10 cellular contexts compared by ENCODE assay signal in the genomic region with DNA sequence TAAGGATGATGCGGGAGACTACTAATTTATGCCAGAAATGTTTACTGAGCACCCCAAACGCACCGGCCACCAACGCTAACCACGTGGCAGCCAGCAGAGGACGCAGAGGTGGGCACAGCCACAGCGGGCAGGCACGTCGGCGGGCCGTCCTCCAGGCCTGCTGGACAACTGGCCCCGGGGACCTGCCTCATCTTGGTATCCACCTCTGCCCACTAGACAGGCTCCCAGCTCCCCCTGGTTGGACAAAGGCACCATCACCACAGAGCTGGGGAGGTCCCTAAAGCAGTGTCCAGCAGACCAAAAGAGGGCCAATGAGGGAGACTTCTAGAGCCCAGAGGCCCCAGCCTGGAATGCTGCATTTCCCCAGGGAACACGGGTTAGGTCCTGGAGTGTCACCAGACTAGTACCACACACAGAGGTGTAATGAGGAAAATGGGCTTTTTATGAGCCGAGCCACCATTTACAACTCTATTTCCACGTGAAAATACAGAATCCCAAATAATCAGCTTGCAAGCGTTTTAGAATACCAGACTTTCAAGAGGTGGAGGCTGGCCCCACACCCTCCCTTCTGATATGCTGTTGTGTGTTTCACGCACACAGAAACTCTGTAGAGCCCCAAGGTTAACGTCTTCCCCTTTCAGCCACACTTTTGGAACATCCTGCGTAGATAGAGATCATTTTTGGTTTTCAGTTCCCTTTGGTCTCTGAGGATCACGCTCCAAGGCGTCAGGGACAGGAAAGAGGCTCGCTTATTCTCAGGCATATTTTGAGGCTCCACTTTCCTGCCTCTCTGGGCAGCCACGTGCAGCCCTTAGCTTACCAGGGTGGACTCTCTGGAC. TPM values are rescaled to one million over a fixed set of nuclear protein-coding genes. Genes with fewer than 3 reads are reported as not detected.
A peak's percentile ranks its signal among the peaks of the same experiment; 100 is the strongest.
DNase-seq lines count a peak whose midpoint lies in the region; ATAC-seq, FAIRE-seq and TF ChIP-seq lines count a peak whose summit lies in the region.
"Had no signal": no experiment of that assay in that cellular context is flagged by ENCODE, and none has a peak within 500 bp of the region (broad histone marks: within the 10 kb centered on the region; RNA-seq: fewer than 3 reads in every experiment).

No MANE protein-coding gene starts in this region.

- FAIRE-seq in kidney (lab: Jason Lieb, UNC): no peak

- no peak for TF ChIP-seq CTCF in activated CD8-positive, alpha-beta T cell treated with anti-CD3 and anti-CD28 coated beads for 36 hours (IDR thresholded peaks at IDR 0.05)
- TF ChIP-seq CTCF in kidney (IDR thresholded peaks at IDR 0.05; ENCODE audit: borderline replicate concordance, extremely low read depth, insufficient read depth): no peak
- no peak for TF ChIP-seq CTCF in brain microvascular endothelial cell (IDR thresholded peaks at IDR 0.05; ENCODE audit: low read depth, low read length, missing control alignments)

- H3K9me3 ChIP-seq in kidney (ENCODE audit: control insufficient read depth in 1 of 2, low read length in 2 of 2): no peaks in the 10 kb centered on the region
- H3K9me3 ChIP-seq in CD8-positive, alpha-beta memory T cell (ENCODE audit: low read length): no peaks in the 10 kb centered on the region

- peaks cover 4% of the 10 kb centered on the region for H3K4me1 Mint-ChIP-seq in activated CD8-positive, alpha-beta T cell treated with anti-CD3 and anti-CD28 coated beads for 36 hours (ENCODE audit: low read depth)
- H3K4me1 Mint-ChIP-seq in CD8-positive, alpha-beta memory T cell: no peaks in the 10 kb centered on the region

- POLR2A ChIA-PET in activated CD8-positive, alpha-beta T cell treated with anti-CD3 and anti-CD28 coated beads for 36 hours (lab: Charles Lee): no interaction called here
- POLR2A ChIA-PET in CD8-positive, alpha-beta memory T cell (lab: Charles Lee): interaction anchor here (0.6 kb wide), 1 partner anchor 12 kb away, joined by 3 read pairs; no protein-coding TSS in a partner anchor

- no peak overlapping the region for H3K27ac ChIP-seq in kidney (ENCODE audit: low read depth in 2 of 2, low read length in 2 of 2)
- no peak overlapping the region for H3K27ac ChIP-seq in brain microvascular endothelial cell
- no peak overlapping the region for H3K27ac ChIP-seq in CD8-positive, alpha-beta memory T cell (ENCODE audit: low read depth, low read length)
- H3K27ac ChIP-seq: C4-2B, parathyroid adenoma had no signal

- no peaks in the 10 kb centered on the region for H3K36me3 Mint-ChIP-seq in activated CD8-positive, alpha-beta T cell treated with anti-CD3 and anti-CD28 coated beads for 36 hours (ENCODE audit: low read depth)
- H3K36me3 Mint-ChIP-seq in CD8-positive, alpha-beta memory T cell: peaks cover 0 to 4% (median 3%) of the 10 kb centered on the region in 3 donors

- no peak overlapping the region for H3K9ac ChIP-seq in kidney (ENCODE audit: low read length in 2 of 2)
- H3K9ac ChIP-seq: parathyroid adenoma had no signal

- no peak overlapping the region for H3K27ac Mint-ChIP-seq in activated CD8-positive, alpha-beta T cell treated with anti-CD3 and anti-CD28 coated beads for 36 hours
- H3K27ac Mint-ChIP-seq in CD8-positive, alpha-beta memory T cell: peak overlapping the region in 1 of 8 donors; percentile 32

- CTCF ChIA-PET in activated CD8-positive, alpha-beta T cell treated with anti-CD3 and anti-CD28 coated beads for 36 hours (lab: Charles Lee): interaction anchor here (0.8 to 1.4 kb wide), 3 partner anchors 13 to 100 kb away, joined by 3 to 4 read pairs (median 3); no protein-coding TSS in a partner anchor
- CTCF ChIA-PET in CD8-positive, alpha-beta memory T cell (lab: Charles Lee): interaction anchor here (1.1 kb wide), 1 partner anchor 13 kb away, joined by 4 read pairs; no protein-coding TSS in a partner anchor

- no peak for DNase-seq in activated CD8-positive, alpha-beta T cell treated with anti-CD3 and anti-CD28 coated beads for 36 hours
- DNase-seq in central memory CD4-positive, alpha-beta T cell: no peak
- DNase-seq in kidney (no peak), brain microvascular endothelial cell (no peak)
- no peak for DNase-seq in CD8-positive, alpha-beta memory T cell

- ATAC-seq in GM19463 (IDR thresholded peaks at IDR 0.05; ENCODE audit: unreplicated experiment): peak; percentile 36
- peak; percentile 53 for ATAC-seq in HG03354 (IDR thresholded peaks at IDR 0.05; ENCODE audit: poor library complexity, severe bottlenecking, unreplicated experiment)
- ATAC-seq in activated CD8-positive, alpha-beta T cell treated with anti-CD3 and anti-CD28 coated beads for 36 hours: peak; percentile 74

- H3K4me1 ChIP-seq in kidney (ENCODE audit: control insufficient read depth in 1 of 2, insufficient read depth in 1 of 2, low read depth in 1 of 2, low read length in 2 of 2): peaks cover 4 to 14% of the 10 kb centered on the region in 2 donors
- no peaks in the 10 kb centered on the region for H3K4me1 ChIP-seq in CD8-positive, alpha-beta memory T cell (ENCODE audit: insufficient read depth, low read length)
- H3K4me1 ChIP-seq: parathyroid adenoma had no signal

- in situ Hi-C loops in brain microvascular endothelial cell (cut with HindIII; ENCODE audit: low pct_ligation_motif_present, low sequenced_read_pairs): no loop called here

- intact Hi-C loops in activated CD8-positive, alpha-beta T cell treated with anti-CD3 and anti-CD28 coated beads for 36 hours (cut with micrococcal nuclease): no loop called here
- intact Hi-C loops in kidney (cut with DNase I): no loop called here

- H3K4me3 Mint-ChIP-seq in activated CD8-positive, alpha-beta T cell treated with anti-CD3 and anti-CD28 coated beads for 36 hours: no peak overlapping the region
- no peak overlapping the region for H3K4me3 Mint-ChIP-seq in CD8-positive, alpha-beta memory T cell

- H3K4me3 ChIP-seq in GM08714 (ENCODE audit: low read length) (peak overlapping the region; percentile 45; the same call in 1 of the 2 replicates), kidney (ENCODE audit: low read length in 2 of 2) (no peak overlapping the region), brain microvascular endothelial cell (ENCODE audit: low read depth, low read length) (no peak overlapping the region)
- no peak overlapping the region for H3K4me3 ChIP-seq in CD8-positive, alpha-beta memory T cell (ENCODE audit: low read length)

- no peaks in the 10 kb centered on the region for H3K27me3 ChIP-seq in brain microvascular endothelial cell (replicated peaks)
- H3K27me3 ChIP-seq in CD8-positive, alpha-beta memory T cell (ENCODE audit: insufficient read depth, low read length, poor library complexity, severe bottlenecking): no peaks in the 10 kb centered on the region

- no peaks in the 10 kb centered on the region for H3K27me3 Mint-ChIP-seq in activated CD8-positive, alpha-beta T cell treated with anti-CD3 and anti-CD28 coated beads for 36 hours
- no peaks in the 10 kb centered on the region for H3K27me3 Mint-ChIP-seq in CD8-positive, alpha-beta memory T cell

- H3K36me3 ChIP-seq in kidney (ENCODE audit: control insufficient read depth in 1 of 2, insufficient read depth in 2 of 2, low read length in 2 of 2) (peaks cover 2 to 3% of the 10 kb centered on the region in 2 donors), brain microvascular endothelial cell (replicated peaks) (no peaks in the 10 kb centered on the region)
- no peaks in the 10 kb centered on the region for H3K36me3 ChIP-seq in CD8-positive, alpha-beta memory T cell (ENCODE audit: insufficient read depth, low read length)

- no peaks in the 10 kb centered on the region for H3K9me3 Mint-ChIP-seq in activated CD8-positive, alpha-beta T cell treated with anti-CD3 and anti-CD28 coated beads for 36 hours
- H3K9me3 Mint-ChIP-seq in CD8-positive, alpha-beta memory T cell: no peaks in the 10 kb centered on the region

RNA-seq across cellular contexts. Expression of gene BID, which starts 23.7 kb away (rescaled TPM):
- total RNA-seq in activated CD8-positive, alpha-beta T cell treated with anti-CD3 and anti-CD28 coated beads for 36 hours: 10 to 100 TPM; 16.3 to 19.9 TPM
- total RNA-seq in kidney: 12.5 TPM
- polyA plus RNA-seq in kidney (ENCODE audit: insufficient read depth, low read depth, low replicate concordance): 10.6 TPM
- 10 to 100 TPM; 11.5 to 14.1 TPM for total RNA-seq in CD8-positive, alpha-beta memory T cell
- 72.5 TPM for polyA plus RNA-seq in CD8-positive, alpha-beta memory T cell
